9 cellular contexts compared by ENCODE assay signal in genomic region chr5:122915717-122916399, GRCh38.
DNase-seq lines count a peak whose midpoint lies in the region; ATAC-seq and TF ChIP-seq lines count a peak whose summit lies in the region.
"Had no signal": no experiment of that assay in that cellular context is flagged by ENCODE, and none has a peak within 500 bp of the region (broad histone marks: within the 10 kb centered on the region; RNA-seq: fewer than 3 reads in every experiment).

No MANE protein-coding gene starts in this region.

- TF ChIP-seq CTCF in GM10266 (IDR thresholded peaks at IDR 0.05; ENCODE audit: control insufficient read depth, insufficient read depth, low read depth, missing control alignments), result no peak

- ATAC-seq in GM19463 (IDR thresholded peaks at IDR 0.05; ENCODE audit: unreplicated experiment) (peak; percentile 94), HG03066 (IDR thresholded peaks at IDR 0.05; ENCODE audit: low read depth, unreplicated experiment) (peak; percentile 98), T-helper 17 cell (no peak)

- no peak overlapping the region for H3K27ac Mint-ChIP-seq in T-helper 17 cell

- peaks cover 8% of the 10 kb centered on the region for H3K4me1 Mint-ChIP-seq in T-helper 17 cell

- DNase-seq in GM10266 (ENCODE audit: extremely low spot score) (peak; percentile 64), hepatic stellate cell (ENCODE audit: low spot score) (peak; percentile 9), T-helper 1 cell (no peak), T-helper 17 cell (no peak), dedifferentiated amniotic fluid mesenchymal stem cell (ENCODE audit: extremely low spot score) (no peak), NCI-H1417 treated with DMSO at 0.1 percent for 48 hours (lab: John Stamatoyannopoulos, UW) (no peak)
- DNase-seq: activated naive CD4-positive, alpha-beta T cell treated with Interleukin-2 at 50 U/mL for 16 hours had no signal

- H3K36me3 Mint-ChIP-seq in T-helper 17 cell (ENCODE audit: low read depth), result peaks cover 3% of the 10 kb centered on the region

- no peaks in the 10 kb centered on the region for H3K27me3 Mint-ChIP-seq in T-helper 17 cell

- H3K4me3 Mint-ChIP-seq in T-helper 17 cell, result no peak overlapping the region

- no peaks in the 10 kb centered on the region for H3K9me3 ChIP-seq in T-helper 17 cell (ENCODE audit: control insufficient read depth, low read length, poor library complexity, severe bottlenecking)

Comparison
In these comparisons a context has a peak if more than half of its experiments do, and no peak if none do; other contexts are left out.
1. DNase-seq: peak in GM10266 (single experiment) and hepatic stellate cell (single experiment); none in T-helper 1 cell (0 of 5), T-helper 17 cell (0 of 3), dedifferentiated amniotic fluid mesenchymal stem cell (single experiment) and NCI-H1417 treated with DMSO at 0.1 percent for 48 hours (single experiment).